ENCODE assay signal across 9 cellular contexts in the genomic region with DNA sequence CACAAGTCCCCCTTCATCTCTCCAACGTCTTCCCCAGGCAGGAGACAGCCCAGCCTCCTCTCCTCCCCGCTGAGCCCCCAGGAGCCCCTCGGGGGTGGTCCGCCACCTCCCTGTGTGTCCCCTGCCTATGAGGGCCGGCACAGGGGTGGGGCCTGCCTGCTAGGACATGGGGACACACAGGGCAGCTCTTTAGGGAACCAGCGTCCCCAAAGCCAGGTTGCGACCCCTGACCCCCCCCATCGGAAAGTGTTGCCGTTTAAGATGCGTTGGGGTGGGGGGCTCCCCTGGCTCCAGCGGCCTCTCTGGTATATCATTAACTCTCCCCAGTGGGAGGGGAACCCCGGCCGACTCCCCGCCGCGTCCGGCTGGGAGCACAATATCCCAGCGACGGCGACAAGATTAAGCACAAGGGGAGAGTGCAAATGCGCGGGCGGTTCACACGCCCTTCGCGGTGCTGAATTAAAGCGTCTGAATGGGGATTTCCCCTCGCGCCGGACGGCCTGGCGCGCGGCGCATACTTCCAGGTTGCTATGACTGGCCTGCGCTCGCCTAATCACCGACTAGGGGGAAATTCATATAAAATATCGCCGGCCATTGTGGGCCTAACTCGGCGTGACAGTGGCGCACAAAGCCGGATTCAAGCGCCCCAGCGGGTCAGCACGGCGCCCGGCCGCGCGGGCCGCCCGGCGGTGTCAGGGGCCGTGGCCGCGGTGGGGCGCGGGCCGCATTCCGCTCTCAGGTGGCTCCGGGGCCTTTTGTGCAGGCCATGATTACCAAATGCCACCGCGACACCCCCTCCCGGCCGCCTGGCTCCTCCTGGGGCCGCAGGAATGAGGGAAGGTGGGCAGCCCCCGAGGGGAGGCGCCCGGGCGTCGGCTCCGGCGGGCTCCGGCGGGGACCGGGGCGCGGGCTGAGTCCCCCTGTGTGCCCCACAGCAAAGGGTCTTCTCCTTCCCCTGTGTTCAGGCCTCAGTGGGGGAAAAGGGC. TPM values are rescaled to one million over a fixed set of nuclear protein-coding genes. Genes with fewer than 3 reads are reported as not detected.
A peak's percentile ranks its signal among the peaks of the same experiment; 100 is the strongest.
DNase-seq lines count a peak whose midpoint lies in the region; ATAC-seq and TF ChIP-seq lines count a peak whose summit lies in the region.
"Had no signal": no experiment of that assay in that cellular context is flagged by ENCODE, and none has a peak within 500 bp of the region (broad histone marks: within the 10 kb centered on the region; RNA-seq: fewer than 3 reads in every experiment).

No MANE protein-coding gene starts in this region.

- no peaks in the 10 kb centered on the region for H3K36me3 ChIP-seq in spleen

- no peak overlapping the region for H3K27ac Mint-ChIP-seq in activated CD4-positive, alpha-beta T cell treated with anti-CD3 and anti-CD28 coated beads, Interleukin-2, amount 10 ng/mL, durations not matched to agents 24 days and 14 days

- peak overlapping the region in 6 of 8 donors; percentile 10 to 60 (median 21) for H3K4me3 ChIP-seq in spleen

- 2 to 10% (median 7%) methylated on average over 23 to 80 of the region's 80 CpGs for WGBS in spleen, 5 donors

- no peak overlapping the region for H3K4me3 Mint-ChIP-seq in activated CD4-positive, alpha-beta T cell treated with anti-CD3 and anti-CD28 coated beads, Interleukin-2, amount 10 ng/mL, durations not matched to agents 24 days and 14 days

- peaks cover 23% of the 10 kb centered on the region for H3K27me3 Mint-ChIP-seq in activated CD4-positive, alpha-beta T cell treated with anti-CD3 and anti-CD28 coated beads, Interleukin-2, amount 10 ng/mL, durations not matched to agents 24 days and 14 days

- peak; percentile 70 for DNase-seq in activated CD4-positive, alpha-beta T cell treated with anti-CD3 and anti-CD28 coated beads, Interleukin-2, amount 10 ng/mL, durations not matched to agents 24 days and 14 days
- DNase-seq in left ventricle myocardium superior (peak; percentile 33), spleen (peak; percentile 70), hepatic stellate cell (ENCODE audit: low spot score) (no peak), HuH-7.5 (ENCODE audit: low spot score) (no peak)
- no peak for DNase-seq in central memory CD4-positive, alpha-beta T cell

- intact Hi-C loops in activated CD4-positive, alpha-beta T cell treated with anti-CD3 and anti-CD28 coated beads, Interleukin-2, amount 10 ng/mL, durations not matched to agents 24 days and 14 days (cut with micrococcal nuclease) = no loop called here
- intact Hi-C loops in left ventricle myocardium superior (cut with micrococcal nuclease) (no loop called here), spleen (cut with DNase I; ENCODE audit: low total_unique reads) (no loop called here)

- TF ChIP-seq CTCF in spleen (IDR thresholded peaks at IDR 0.05 in 8 of 11, conservative IDR thresholded peaks at IDR 0.05 in 3 of 11) = no peak

- TF ChIP-seq POLR2A in spleen (IDR thresholded peaks at IDR 0.05) = no peak

- H3K9me3 Mint-ChIP-seq in activated CD4-positive, alpha-beta T cell treated with anti-CD3 and anti-CD28 coated beads, Interleukin-2, amount 10 ng/mL, durations not matched to agents 24 days and 14 days = no peaks in the 10 kb centered on the region

- no peak overlapping the region for H3K27ac ChIP-seq in spleen
- H3K27ac ChIP-seq: KMS-11 had no signal

- H3K4me1 ChIP-seq in spleen = peaks cover 5 to 13% (median 12%) of the 10 kb centered on the region in 6 donors

- no peaks in the 10 kb centered on the region for H3K36me3 Mint-ChIP-seq in activated CD4-positive, alpha-beta T cell treated with anti-CD3 and anti-CD28 coated beads, Interleukin-2, amount 10 ng/mL, durations not matched to agents 24 days and 14 days (ENCODE audit: low read depth)

- ATAC-seq in GM18520 (IDR thresholded peaks at IDR 0.05; ENCODE audit: unreplicated experiment) (peak; percentile 77), HG02610 (IDR thresholded peaks at IDR 0.05; ENCODE audit: unreplicated experiment) (peak; percentile 81), left ventricle myocardium superior (peak; percentile 45)

- no peaks in the 10 kb centered on the region for H3K4me1 Mint-ChIP-seq in activated CD4-positive, alpha-beta T cell treated with anti-CD3 and anti-CD28 coated beads, Interleukin-2, amount 10 ng/mL, durations not matched to agents 24 days and 14 days

- peaks cover 0 to 67% (median 40%) of the 10 kb centered on the region in 7 donors for H3K27me3 ChIP-seq in spleen (replicated peaks in 1 of 7)

- H3K9me3 ChIP-seq in spleen = peaks cover 0 to 8% (median 3%) of the 10 kb centered on the region in 8 donors

RNA-seq across cellular contexts. Expression of a gene that starts 30.9 kb away (rescaled TPM):
- not detected in 2 replicates for total RNA-seq in activated CD4-positive, alpha-beta T cell treated with anti-CD3 and anti-CD28 coated beads, Interleukin-2, amount 10 ng/mL, durations not matched to agents 24 days and 14 days
- not detected for total RNA-seq in left ventricle myocardium superior
- not detected for total RNA-seq in spleen
- not detected for polyA plus RNA-seq in spleen

RNA-seq across cellular contexts. Expression of a gene that starts 44.8 kb away (rescaled TPM):
- total RNA-seq in activated CD4-positive, alpha-beta T cell treated with anti-CD3 and anti-CD28 coated beads, Interleukin-2, amount 10 ng/mL, durations not matched to agents 24 days and 14 days = 388 and 395 TPM in 2 replicates
- total RNA-seq in left ventricle myocardium superior (285 TPM), spleen (100 to 1,000 TPM; 302 to 387 (median 338) TPM)
- polyA plus RNA-seq in spleen = 100 to 1,000 TPM; 150 to 282 (median 231) TPM

Comparison
In these comparisons a context has a peak if more than half of its experiments do, and no peak if none do; other contexts are left out.
1. DNase-seq: peak in activated CD4-positive, alpha-beta T cell treated with anti-CD3 and anti-CD28 coated beads, Interleukin-2, amount 10 ng/mL, durations not matched to agents 24 days and 14 days (single experiment), left ventricle myocardium superior (single experiment) and spleen (single experiment); none in hepatic stellate cell (single experiment), central memory CD4-positive, alpha-beta T cell (single experiment) and HuH-7.5 (single experiment).
2. Peak in every context shown above with its lines, with median percentiles within 50 percentile points of each other: ATAC-seq.